ENCODE assay signal across 8 cellular contexts in genomic region chr11:28108909-28109308, GRCh38. TPM values are rescaled to one million over a fixed set of nuclear protein-coding genes. Genes with fewer than 3 reads are reported as not detected.
DNase-seq lines count a peak whose midpoint lies in the region; ATAC-seq and TF ChIP-seq lines count a peak whose summit lies in the region.

No MANE protein-coding gene starts in this region.

- TF ChIP-seq POLR2A in body of pancreas (IDR thresholded peaks at IDR 0.05) = no peak

- H3K9ac ChIP-seq in mucosa of stomach (ENCODE audit: low read length) = peak overlapping the region; percentile 66

- peaks cover 91% of the 10 kb centered on the region for H3K4me1 Mint-ChIP-seq in brain

- H3K9me3 Mint-ChIP-seq in brain = no peaks in the 10 kb centered on the region

- POLR2A ChIA-PET in A673 (lab: Charles Lee; ENCODE audit: low non-redundant PET) = no interaction called here

- peak overlapping the region; percentile 96 to 99 (median 99) for H3K27ac Mint-ChIP-seq in brain

- CTCF ChIA-PET in A673 (lab: Charles Lee) = no interaction called here

- H3K4me3 Mint-ChIP-seq in brain = peak overlapping the region; percentile 88 to 98 (median 95)

- peaks cover 19% of the 10 kb centered on the region for H3K27me3 Mint-ChIP-seq in brain

- peak; percentile 43 for DNase-seq in A673 (ENCODE audit: low spot score)
- DNase-seq in HT-29 (ENCODE audit: low spot score) = peak; percentile 34
- no peak for DNase-seq in body of pancreas
- no peak for DNase-seq in NCI-H774 (lab: John Stamatoyannopoulos, UW)
- no peak for DNase-seq in NCI-H187 treated with DMSO at 0.1 percent for 48 hours (lab: John Stamatoyannopoulos, UW)

- H3K4me3 ChIP-seq in A673 (ENCODE audit: low read depth, low read length, poor library complexity, severe bottlenecking) (peak overlapping the region; percentile 57), mucosa of stomach (ENCODE audit: low read length) (peak overlapping the region; percentile 68), body of pancreas (no peak overlapping the region)

- H3K27me3 ChIP-seq in A673 (replicated peaks; ENCODE audit: insufficient read depth, low read depth, low read length, poor library complexity) (no peaks in the 10 kb centered on the region), mucosa of stomach (ENCODE audit: control insufficient read depth, insufficient read depth, low read length) (no peaks in the 10 kb centered on the region), body of pancreas (no peaks in the 10 kb centered on the region)

- H3K4me1 ChIP-seq in A673 (ENCODE audit: insufficient read depth, low read length, poor library complexity, severe bottlenecking) (peaks cover 49% of the 10 kb centered on the region), mucosa of stomach (ENCODE audit: control insufficient read depth, insufficient read depth, low read length) (no peaks in the 10 kb centered on the region), body of pancreas (peaks cover 35% of the 10 kb centered on the region)

- H3K27ac ChIP-seq in A673 (ENCODE audit: low read depth, low read length, poor library complexity, severe bottlenecking) (peak overlapping the region; percentile 86), body of pancreas (peak overlapping the region in 2 of 4 donors; percentile 79 to 81)

- ATAC-seq in body of pancreas = no peak
- no peak for ATAC-seq in GM21528 (IDR thresholded peaks at IDR 0.05; ENCODE audit: low FRiP score, unreplicated experiment)

- no peaks in the 10 kb centered on the region for H3K9me3 ChIP-seq in A673 (ENCODE audit: low read depth, low read length, poor library complexity, severe bottlenecking)
- no peaks in the 10 kb centered on the region for H3K9me3 ChIP-seq in mucosa of stomach (ENCODE audit: control insufficient read depth, low read length)
- H3K9me3 ChIP-seq in body of pancreas = no peaks in the 10 kb centered on the region

- no peak for TF ChIP-seq CTCF in A673 (conservative IDR thresholded peaks at IDR 0.05; ENCODE audit: low read depth, low read length)
- TF ChIP-seq CTCF in brain (conservative IDR thresholded peaks at IDR 0.05) = no peak
- TF ChIP-seq CTCF in body of pancreas (IDR thresholded peaks at IDR 0.05) = no peak

- WGBS in body of pancreas, 2 donors = 35 to 51% methylated on average over 3 of the region's 3 CpGs

- peaks cover 5% of the 10 kb centered on the region for H3K36me3 ChIP-seq in A673 (ENCODE audit: insufficient read depth, low read length, poor library complexity, severe bottlenecking)
- no peaks in the 10 kb centered on the region for H3K36me3 ChIP-seq in mucosa of stomach (ENCODE audit: control insufficient read depth, insufficient read depth, low read length)
- no peaks in the 10 kb centered on the region for H3K36me3 ChIP-seq in body of pancreas (replicated peaks in 1 of 2; ENCODE audit: insufficient read depth in 1 of 2, low read depth in 2 of 2)

- BruUV-seq in A673 (replicated peaks; lab: Mats Ljungman, UMichigan) = no TSS peak

- H3K36me3 Mint-ChIP-seq in brain = peaks cover 23% of the 10 kb centered on the region

- intact Hi-C loops in A673 (cut with micrococcal nuclease; ENCODE audit: unreplicated experiment) = loop anchor here (5.0 to 10.0 kb wide), 6 partner anchors 368 to 1226 kb away; partner anchors contain the start of gene LIN7C
- intact Hi-C loops in body of pancreas (cut with DNase I) = no loop called here

RNA-seq across cellular contexts. Expression of gene METTL15, which starts 0.7 kb away (rescaled TPM):
- total RNA-seq in A673 (2021) (31.3 and 36.6 TPM in 2 replicates), body of pancreas (1 to 10 TPM; 5.2 to 8.2 TPM)
- total RNA-seq in HT-29 (2014; rRNA removed; shearing (Covaris generic)) = 10.3 and 11.5 TPM in 2 replicates
- polyA plus RNA-seq in brain (ENCODE audit: insufficient read depth, low read depth, low replicate concordance) = 3.4 TPM

RNA-seq across cellular contexts. Expression of gene KIF18A, which starts 1.0 kb away (rescaled TPM):
- total RNA-seq in A673 (2021) (103 and 117 TPM in 2 replicates), body of pancreas (under 1 TPM in 1 of 2 donors, not detected in 1; 0.52 TPM)
- total RNA-seq in HT-29 (2014; rRNA removed; shearing (Covaris generic)) = 7.9 and 8.0 TPM in 2 replicates
- 1.8 TPM for polyA plus RNA-seq in brain (ENCODE audit: insufficient read depth, low read depth, low replicate concordance)

Comparison
In these comparisons a context has a peak if more than half of its experiments do, and no peak if none do; other contexts are left out.
1. DNase-seq: peak in A673 (single experiment) and HT-29 (single experiment); none in body of pancreas (0 of 4), NCI-H774 (single experiment) and NCI-H187 treated with DMSO at 0.1 percent for 48 hours (single experiment).
2. H3K4me3 ChIP-seq: peak in A673 (single experiment) and mucosa of stomach (single experiment); none in body of pancreas (0 of 2).
3. RNA of gene KIF18A, which starts 1.0 kb away (total RNA-seq): 103 to 117 TPM in A673; 7.9 to 8.0 TPM in HT-29 and 0.52 TPM in body of pancreas; every median in the first group is over 10 times any median in the second.